1 cellular context compared by ENCODE assay signal in the genomic region with DNA sequence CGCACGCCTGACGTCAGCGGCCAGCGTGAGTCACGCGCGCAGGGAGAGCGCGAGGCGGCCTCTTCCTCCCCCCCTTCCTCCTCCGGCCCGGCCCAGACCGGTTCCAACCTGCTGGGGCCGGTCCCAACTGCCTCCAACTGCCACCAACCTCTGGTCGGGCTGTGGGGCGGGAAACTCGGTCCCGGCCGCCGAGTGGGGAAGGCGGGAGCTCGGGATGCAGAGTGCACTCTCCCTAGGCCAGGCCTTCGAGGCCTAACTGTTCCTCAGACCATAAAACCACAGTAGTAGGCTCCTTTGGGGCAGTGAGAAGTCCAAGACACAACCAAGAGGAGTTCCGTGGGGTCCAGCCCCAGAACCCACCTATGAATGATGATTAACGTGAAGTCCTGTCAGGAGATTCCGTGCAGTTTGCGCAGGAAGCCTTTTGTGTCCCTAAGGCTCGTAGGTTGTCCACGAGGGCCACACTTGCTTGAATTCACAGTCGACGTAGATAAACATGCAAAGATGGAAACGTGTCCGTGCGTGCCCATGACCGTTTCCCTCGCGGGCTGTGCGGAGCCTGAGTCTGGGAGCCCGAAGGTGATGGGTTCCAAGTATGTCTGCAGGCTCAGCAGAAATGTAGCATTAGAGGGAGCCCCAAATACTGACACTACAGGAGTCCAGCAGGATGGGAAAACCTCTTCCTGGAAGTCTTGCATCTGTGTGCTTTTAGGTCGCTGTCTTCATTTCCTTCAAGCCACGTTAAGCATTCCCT.
A peak's percentile ranks its signal among the peaks of the same experiment; 100 is the strongest.
TF ChIP-seq lines count a peak whose summit lies in the region.

No MANE protein-coding gene starts in this region.

TF ChIP-seq in K562, 482 proteins besides CTCF, POLR2A, EP300 and RAD21 (continued from another document and continues in another):
- TF ChIP-seq IRF9 (tag; IDR thresholded peaks at IDR 0.05), result no peak; the same call in 1 of the 2 replicates
- peak; percentile 61 for TF ChIP-seq C11orf30 (IDR thresholded peaks at IDR 0.05; ENCODE audit: low read depth)
- TF ChIP-seq CREBBP (IDR thresholded peaks at IDR 0.05; ENCODE audit: low read depth, low read length), result no peak
- peak; percentile 95 for TF ChIP-seq GTF2E2 (tag; IDR thresholded peaks at IDR 0.05)
- TF ChIP-seq, protein P1, sequence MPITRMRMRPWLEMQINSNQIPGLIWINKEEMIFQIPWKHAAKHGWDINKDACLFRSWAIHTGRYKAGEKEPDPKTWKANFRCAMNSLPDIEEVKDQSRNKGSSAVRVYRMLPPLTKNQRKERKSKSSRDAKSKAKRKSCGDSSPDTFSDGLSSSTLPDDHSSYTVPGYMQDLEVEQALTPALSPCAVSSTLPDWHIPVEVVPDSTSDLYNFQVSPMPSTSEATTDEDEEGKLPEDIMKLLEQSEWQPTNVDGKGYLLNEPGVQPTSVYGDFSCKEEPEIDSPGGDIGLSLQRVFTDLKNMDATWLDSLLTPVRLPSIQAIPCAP (CRISPR knock-in tag; IDR thresholded peaks at IDR 0.05; ENCODE audit: borderline replicate concordance), result no peak
- TF ChIP-seq REST (CRISPR knock-in tag; IDR thresholded peaks at IDR 0.05; ENCODE audit: low read depth), result 0 out of 2 replicates have a peak, but pooled peaks have one; percentile 52
- peak in 1 of 2 experiments; percentile 19 for TF ChIP-seq AFF1 (IDR thresholded peaks at IDR 0.05; ENCODE audit: low read depth in 1 of 2, partially characterized antibody in 2 of 2)
- TF ChIP-seq, protein P2, sequence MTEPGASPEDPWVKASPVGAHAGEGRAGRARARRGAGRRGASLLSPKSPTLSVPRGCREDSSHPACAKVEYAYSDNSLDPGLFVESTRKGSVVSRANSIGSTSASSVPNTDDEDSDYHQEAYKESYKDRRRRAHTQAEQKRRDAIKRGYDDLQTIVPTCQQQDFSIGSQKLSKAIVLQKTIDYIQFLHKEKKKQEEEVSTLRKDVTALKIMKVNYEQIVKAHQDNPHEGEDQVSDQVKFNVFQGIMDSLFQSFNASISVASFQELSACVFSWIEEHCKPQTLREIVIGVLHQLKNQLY (CRISPR knock-in tag; conservative IDR thresholded peaks at IDR 0.05), result peak in 1 of 2 experiments; percentile 91; a peak in 2 of 4 replicates
- no peak for TF ChIP-seq HMBOX1 (IDR thresholded peaks at IDR 0.05)
- TF ChIP-seq, protein P3, sequence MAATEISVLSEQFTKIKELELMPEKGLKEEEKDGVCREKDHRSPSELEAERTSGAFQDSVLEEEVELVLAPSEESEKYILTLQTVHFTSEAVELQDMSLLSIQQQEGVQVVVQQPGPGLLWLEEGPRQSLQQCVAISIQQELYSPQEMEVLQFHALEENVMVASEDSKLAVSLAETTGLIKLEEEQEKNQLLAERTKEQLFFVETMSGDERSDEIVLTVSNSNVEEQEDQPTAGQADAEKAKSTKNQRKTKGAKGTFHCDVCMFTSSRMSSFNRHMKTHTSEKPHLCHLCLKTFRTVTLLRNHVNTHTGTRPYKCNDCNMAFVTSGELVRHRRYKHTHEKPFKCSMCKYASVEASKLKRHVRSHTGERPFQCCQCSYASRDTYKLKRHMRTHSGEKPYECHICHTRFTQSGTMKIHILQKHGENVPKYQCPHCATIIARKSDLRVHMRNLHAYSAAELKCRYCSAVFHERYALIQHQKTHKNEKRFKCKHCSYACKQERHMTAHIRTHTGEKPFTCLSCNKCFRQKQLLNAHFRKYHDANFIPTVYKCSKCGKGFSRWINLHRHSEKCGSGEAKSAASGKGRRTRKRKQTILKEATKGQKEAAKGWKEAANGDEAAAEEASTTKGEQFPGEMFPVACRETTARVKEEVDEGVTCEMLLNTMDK (IDR thresholded peaks at IDR 0.05; ENCODE audit: borderline replicate concordance, insufficient read depth, low read depth, low read length, poor library complexity, severe bottlenecking), result peak; percentile 13
- peak; percentile 98 for TF ChIP-seq EP400 (IDR thresholded peaks at IDR 0.05)
- TF ChIP-seq SREBF1 (IDR thresholded peaks at IDR 0.05; ENCODE audit: borderline replicate concordance, low read depth, low read length), result no peak
- peak; percentile 71; the same call in 1 of the 2 replicates for TF ChIP-seq DDX20 (tag; IDR thresholded peaks at IDR 0.05; ENCODE audit: low read depth)
- TF ChIP-seq POLR2B (IDR thresholded peaks at IDR 0.05; ENCODE audit: low read depth, partially characterized antibody), result peak; percentile 82
- peak; percentile 100 for TF ChIP-seq E2F6 (IDR thresholded peaks at IDR 0.05; ENCODE audit: borderline replicate concordance in 1 of 2, extremely low read depth in 1 of 2, insufficient read depth in 1 of 2, insufficient read length in 1 of 2, low read depth in 1 of 2, low read length in 1 of 2, poor library complexity in 1 of 2, severe bottlenecking in 1 of 2)
- TF ChIP-seq TEAD1 (CRISPR knock-in tag; IDR thresholded peaks at IDR 0.05), result peak in 1 of 2 experiments; percentile 84; a peak in 2 of 4 replicates
- TF ChIP-seq XRCC5 (IDR thresholded peaks at IDR 0.05; ENCODE audit: low read depth, low read length), result no peak; the same call in 1 of the 2 replicates
- peak; percentile 34 to 56; a peak in 2 of 4 replicates for TF ChIP-seq RCOR1 (IDR thresholded peaks at IDR 0.05; ENCODE audit: borderline replicate concordance in 1 of 2, low read depth in 2 of 2, low read length in 2 of 2)
- no peak for TF ChIP-seq ZNF707 (CRISPR knock-in tag; conservative IDR thresholded peaks at IDR 0.05)
- TF ChIP-seq, protein P4, sequence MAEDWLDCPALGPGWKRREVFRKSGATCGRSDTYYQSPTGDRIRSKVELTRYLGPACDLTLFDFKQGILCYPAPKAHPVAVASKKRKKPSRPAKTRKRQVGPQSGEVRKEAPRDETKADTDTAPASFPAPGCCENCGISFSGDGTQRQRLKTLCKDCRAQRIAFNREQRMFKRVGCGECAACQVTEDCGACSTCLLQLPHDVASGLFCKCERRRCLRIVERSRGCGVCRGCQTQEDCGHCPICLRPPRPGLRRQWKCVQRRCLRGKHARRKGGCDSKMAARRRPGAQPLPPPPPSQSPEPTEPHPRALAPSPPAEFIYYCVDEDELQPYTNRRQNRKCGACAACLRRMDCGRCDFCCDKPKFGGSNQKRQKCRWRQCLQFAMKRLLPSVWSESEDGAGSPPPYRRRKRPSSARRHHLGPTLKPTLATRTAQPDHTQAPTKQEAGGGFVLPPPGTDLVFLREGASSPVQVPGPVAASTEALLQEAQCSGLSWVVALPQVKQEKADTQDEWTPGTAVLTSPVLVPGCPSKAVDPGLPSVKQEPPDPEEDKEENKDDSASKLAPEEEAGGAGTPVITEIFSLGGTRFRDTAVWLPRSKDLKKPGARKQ (CRISPR knock-in tag; IDR thresholded peaks at IDR 0.05), result no peak
- TF ChIP-seq RB1 (IDR thresholded peaks at IDR 0.05; ENCODE audit: low read depth), result peak; percentile 98; the same call in 1 of the 2 replicates
- TF ChIP-seq NCOA4 (IDR thresholded peaks at IDR 0.05; ENCODE audit: partially characterized antibody), result no peak
- TF ChIP-seq RHOXF2B (CRISPR knock-in tag; conservative IDR thresholded peaks at IDR 0.05), result no peak
- peak; percentile 58; the same call in 1 of the 2 replicates for TF ChIP-seq HDAC2 (IDR thresholded peaks at IDR 0.05)
- TF ChIP-seq TCF7L2 (IDR thresholded peaks at IDR 0.05; ENCODE audit: low read depth, low read length), result no peak
- peak in 1 of 2 experiments; percentile 40; a peak in 1 of 4 replicates for TF ChIP-seq TBL1XR1 (IDR thresholded peaks at IDR 0.05; ENCODE audit: low read length in 2 of 2)
- TF ChIP-seq ZNF561 (CRISPR knock-in tag; conservative IDR thresholded peaks at IDR 0.05), result no peak; the same call in 1 of the 2 replicates
- peak; percentile 53 for TF ChIP-seq ARID4B (CRISPR knock-in tag; IDR thresholded peaks at IDR 0.05)
- TF ChIP-seq MEF2A (IDR thresholded peaks at IDR 0.05; ENCODE audit: control insufficient read depth, low read depth, low read length), result no peak
